ENCODE assay signal across 22 cellular contexts in genomic region chr6:159493888-159494632, GRCh38.
DNase-seq lines count a peak whose midpoint lies in the region; ATAC-seq and TF ChIP-seq lines count a peak whose summit lies in the region.
"Had no signal": no experiment of that assay in that cellular context is flagged by ENCODE, and none has a peak within 500 bp of the region (broad histone marks: within the 10 kb centered on the region; RNA-seq: fewer than 3 reads in every experiment).

No MANE protein-coding gene starts in this region.

- H3K27me3 Mint-ChIP-seq in CD14-positive monocyte (ENCODE audit: low read depth in 3 of 3) = peaks cover 0 to 3% (median 2%) of the 10 kb centered on the region in 3 donors

- no peak overlapping the region for H3K27ac Mint-ChIP-seq in CD14-positive monocyte
- H3K27ac Mint-ChIP-seq: B cell, HFFc6 had no signal

- H3K9me3 Mint-ChIP-seq in CD14-positive monocyte = peaks cover 0 to 7% (median 3%) of the 10 kb centered on the region in 7 donors

- no peaks in the 10 kb centered on the region for H3K36me3 Mint-ChIP-seq in CD14-positive monocyte

- no peak for DNase-seq in heart right ventricle
- no peak for DNase-seq in cardiac septum (ENCODE audit: low spot score)
- peak; percentile 6 for DNase-seq in fibroblast of peridontal ligament (ENCODE audit: extremely low read depth)
- peak; percentile 41 for DNase-seq in kidney tubule cell (ENCODE audit: low spot score)
- no peak for DNase-seq in DMS53 (lab: John Stamatoyannopoulos, UW)
- DNase-seq in CD14-positive monocyte (ENCODE audit: low spot score) = no peak
- no peak for DNase-seq in stimulated activated CD4-positive, alpha-beta T cell treated with anti-CD3 and anti-CD28 coated beads, Interleukin-2, amount 100 ng/mL, for 24 hours
- DNase-seq: DMS79 treated with DMSO at 0.1 percent for 48 hours, H7, HFFc6, KBM-7, NCI-H1092, NCI-H1436 treated with DMSO at 0.1 percent for 48 hours, NCI-H1930, NCI-H2227 treated with DMSO at 0.1 percent for 48 hours, NCI-H510A, PC-9, RPMI8226, SIG-M5, SK-N-SH had no signal

- H3K27ac ChIP-seq in heart right ventricle = peak overlapping the region in 5 of 10 donors; percentile 7 to 62 (median 19)
- H3K27ac ChIP-seq: HL-60, PC-9 had no signal

- 61 to 69% methylated on average over 6 of the region's 6 CpGs for whole genome bisulfite sequencing in heart right ventricle, 2 donors

- H3K4me3 Mint-ChIP-seq in CD14-positive monocyte = no peak overlapping the region
- H3K4me3 Mint-ChIP-seq: B cell, HFFc6 had no signal

- ATAC-seq in heart right ventricle = peak in 5 of 8 donors; percentile 13 to 59 (median 54)

- no peaks in the 10 kb centered on the region for H3K4me1 Mint-ChIP-seq in CD14-positive monocyte
- H3K4me1 Mint-ChIP-seq: B cell had no signal

- H3K4me1 ChIP-seq in heart right ventricle = peaks cover 0 to 20% (median 6%) of the 10 kb centered on the region in 9 donors

- H3K9me3 ChIP-seq in heart right ventricle = peaks cover 0 to 18% (median 0%) of the 10 kb centered on the region in 11 donors
- H3K9me3 ChIP-seq: SK-N-SH had no signal

- H3K27me3 ChIP-seq in heart right ventricle = peaks cover 0 to 4% (median 0%) of the 10 kb centered on the region in 7 donors

- intact Hi-C loops in heart right ventricle (cut with DNase I) (no loop called here), cardiac septum (cut with DNase I) (no loop called here), CD14-positive monocyte (cut with micrococcal nuclease) (no loop called here)

- no peak for TF ChIP-seq CTCF in heart right ventricle (IDR thresholded peaks at IDR 0.05)
- TF ChIP-seq CTCF in CD14-positive monocyte (IDR thresholded peaks at IDR 0.05) = no peak

- no peaks in the 10 kb centered on the region for H3K36me3 ChIP-seq in heart right ventricle

- no peak overlapping the region for H3K4me3 ChIP-seq in heart right ventricle
- H3K4me3 ChIP-seq: PC-9 had no signal

Comparison
In these comparisons a context has a peak if more than half of its experiments do, and no peak if none do; other contexts are left out.
1. DNase-seq: peak in fibroblast of peridontal ligament (single experiment) and kidney tubule cell (single experiment); none in heart right ventricle (0 of 2), cardiac septum (single experiment), DMS53 (single experiment), CD14-positive monocyte (single experiment) and stimulated activated CD4-positive, alpha-beta T cell treated with anti-CD3 and anti-CD28 coated beads, Interleukin-2, amount 100 ng/mL, for 24 hours (0 of 2).